Comparison of ENCODE assay signal across 1 cellular context in genomic region chr6:26204332-26205160, GRCh38.
TF ChIP-seq lines count a peak whose summit lies in the region.

No MANE protein-coding gene starts in this region.

TF ChIP-seq in HEK293, 187 proteins besides CTCF, POLR2A, EP300 and RAD21 (continued from another document and continues in another):
- TF ChIP-seq ATF2 (tag by site-specific recombination; IDR thresholded peaks at IDR 0.05; ENCODE audit: low read depth) (peak; percentile 100), YY1 (tag by site-specific recombination; IDR thresholded peaks at IDR 0.05) (0 out of 2 replicates have a peak, but pooled peaks have one; percentile 26), ZNF248 (tag by site-specific recombination; IDR thresholded peaks at IDR 0.05) (no peak), GLI2 (tag by site-specific recombination; IDR thresholded peaks at IDR 0.05; ENCODE audit: borderline replicate concordance, low read depth) (no peak), ZNF785 (tag by site-specific recombination; IDR thresholded peaks at IDR 0.05) (no peak), ZNF394 (tag by site-specific recombination; IDR thresholded peaks at IDR 0.05; ENCODE audit: borderline replicate concordance) (peak; percentile 65), ZNF610 (tag by site-specific recombination; IDR thresholded peaks at IDR 0.05; ENCODE audit: borderline replicate concordance) (no peak), ZNF639 (tag by site-specific recombination; IDR thresholded peaks at IDR 0.05) (peak; percentile 82), MEIS1 (CRISPR knock-in tag; IDR thresholded peaks at IDR 0.05; ENCODE audit: borderline replicate concordance) (no peak), ZNF843 (tag by site-specific recombination; IDR thresholded peaks at IDR 0.05) (peak; percentile 13; the same call in 1 of the 2 replicates), ZNF184 (tag by site-specific recombination; IDR thresholded peaks at IDR 0.05) (peak; percentile 83), ZNF449 (tag by site-specific recombination; IDR thresholded peaks at IDR 0.05) (no peak), ZNF830 (tag by site-specific recombination; IDR thresholded peaks at IDR 0.05; ENCODE audit: low read depth) (no peak), ZBTB1 (tag by site-specific recombination; IDR thresholded peaks at IDR 0.05) (no peak), ZNF398 (tag by site-specific recombination; IDR thresholded peaks at IDR 0.05) (no peak), ZBTB48 (tag by site-specific recombination; IDR thresholded peaks at IDR 0.05) (no peak), ZNF23 (tag by site-specific recombination; IDR thresholded peaks at IDR 0.05; ENCODE audit: borderline replicate concordance) (no peak), KLF1 (tag by site-specific recombination; IDR thresholded peaks at IDR 0.05) (no peak; the same call in 1 of the 2 replicates), KLF17 (tag by site-specific recombination; IDR thresholded peaks at IDR 0.05) (peak; percentile 91), RBAK (tag by site-specific recombination; IDR thresholded peaks at IDR 0.05) (no peak), OVOL3 (tag by site-specific recombination; IDR thresholded peaks at IDR 0.05) (no peak), ZBTB8A (tag by site-specific recombination; IDR thresholded peaks at IDR 0.05) (no peak), ZNF274 (IDR thresholded peaks at IDR 0.05; ENCODE audit: low read length) (no peak), ZNF274 (tag by site-specific recombination; IDR thresholded peaks at IDR 0.05; ENCODE audit: borderline replicate concordance) (no peak), MZF1 (tag by site-specific recombination; IDR thresholded peaks at IDR 0.05; ENCODE audit: borderline replicate concordance) (no peak; the same call in 1 of the 2 replicates), ZNF302 (tag by site-specific recombination; IDR thresholded peaks at IDR 0.05; ENCODE audit: low read depth) (no peak), TCF7L2 (IDR thresholded peaks at IDR 0.05; ENCODE audit: borderline replicate concordance, low read depth, low read length) (0 out of 2 replicates have a peak, but pooled peaks have one; percentile 35), AEBP2 (tag by site-specific recombination; IDR thresholded peaks at IDR 0.05; ENCODE audit: borderline replicate concordance) (no peak), ZNF600 (tag by site-specific recombination; IDR thresholded peaks at IDR 0.05) (0 out of 2 replicates have a peak, but pooled peaks have one; percentile 38), ZBTB44 (tag by site-specific recombination; IDR thresholded peaks at IDR 0.05) (peak; percentile 60), INSM2 (tag by site-specific recombination; IDR thresholded peaks at IDR 0.05) (peak; percentile 81), KLF8 (tag by site-specific recombination; IDR thresholded peaks at IDR 0.05) (peak; percentile 85), REST (tag by site-specific recombination; IDR thresholded peaks at IDR 0.05) (no peak), TSHZ1 (tag by site-specific recombination; IDR thresholded peaks at IDR 0.05; ENCODE audit: borderline replicate concordance) (peak; percentile 64), ZNF660 (tag by site-specific recombination; IDR thresholded peaks at IDR 0.05) (peak; percentile 85; the same call in 1 of the 2 replicates), BCL11A (tag by site-specific recombination; IDR thresholded peaks at IDR 0.05; ENCODE audit: low read depth) (peak; percentile 24; the same call in 1 of the 2 replicates)
